ENCODE assay signal across 8 cellular contexts in the genomic region with DNA sequence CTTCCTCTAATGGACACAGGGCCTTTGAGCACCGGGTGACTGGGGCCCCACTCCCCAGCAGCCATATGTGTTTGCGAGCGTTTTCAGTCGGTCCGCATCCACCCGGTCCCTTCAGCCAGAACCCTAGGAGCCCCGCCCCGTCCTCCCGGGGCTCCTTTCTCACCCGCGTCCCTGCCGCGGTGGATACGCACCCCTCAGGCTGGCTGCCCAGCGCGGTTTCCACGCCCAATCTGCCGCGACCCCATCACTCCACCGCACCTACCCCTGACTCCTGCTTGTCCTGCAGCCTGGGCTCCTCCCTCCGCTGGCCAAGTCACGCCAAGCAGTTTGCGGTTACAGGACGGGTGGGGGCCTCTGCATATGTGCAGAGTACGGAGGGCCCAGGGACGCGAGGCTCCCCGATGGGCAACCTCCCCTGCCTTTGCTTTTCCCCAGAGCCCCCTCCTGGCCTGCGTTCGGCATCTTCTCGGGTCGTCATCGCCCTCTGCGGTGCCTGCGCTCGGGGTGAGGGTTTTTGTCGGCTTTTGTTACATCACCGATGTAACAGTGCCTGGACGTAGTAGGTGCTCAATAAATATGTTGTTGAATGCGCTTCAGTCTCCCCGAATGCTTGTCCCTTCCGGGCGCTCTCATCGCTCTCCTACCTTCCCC. TPM values are rescaled to one million over a fixed set of nuclear protein-coding genes. Genes with fewer than 3 reads are reported as not detected.
DNase-seq lines count a peak whose midpoint lies in the region; ATAC-seq, FAIRE-seq and TF ChIP-seq lines count a peak whose summit lies in the region.

No MANE protein-coding gene starts in this region.

- H3K4me1 Mint-ChIP-seq in activated T-cell treated with anti-CD3 and anti-CD28 coated beads, Interleukin-2, amount 50 U/mL, for 4 hours (ENCODE audit: low read depth) = peaks cover 67% of the 10 kb centered on the region
- H3K4me1 Mint-ChIP-seq in glutamatergic neuron (ENCODE audit: low read depth, unreplicated experiment) = peaks cover 55% of the 10 kb centered on the region

- H3K27me3 Mint-ChIP-seq in activated T-cell treated with anti-CD3 and anti-CD28 coated beads, Interleukin-2, amount 50 U/mL, for 4 hours (ENCODE audit: low read depth) = no peaks in the 10 kb centered on the region
- H3K27me3 Mint-ChIP-seq in glutamatergic neuron (ENCODE audit: unreplicated experiment) = peaks cover 13% of the 10 kb centered on the region

- ATAC-seq in HG03342 (IDR thresholded peaks at IDR 0.05; ENCODE audit: unreplicated experiment) = peak; percentile 3
- peak; percentile 7 to 11 for ATAC-seq in activated T-cell treated with anti-CD3 and anti-CD28 coated beads, Interleukin-2, amount 50 U/mL, for 4 hours
- no peak for ATAC-seq in psoas muscle

- peaks cover 51% of the 10 kb centered on the region for H3K4me1 ChIP-seq in psoas muscle

- peak overlapping the region; percentile 90 for H3K27ac Mint-ChIP-seq in glutamatergic neuron (ENCODE audit: unreplicated experiment)

- TF ChIP-seq CTCF in glutamatergic neuron (IDR thresholded peaks at IDR 0.05; ENCODE audit: partially characterized antibody, unreplicated experiment) (no peak), psoas muscle (IDR thresholded peaks at IDR 0.05) (no peak), GM10248 (IDR thresholded peaks at IDR 0.05; ENCODE audit: control extremely low read depth, extremely low read depth, low read depth, missing control alignments) (no peak)

- H3K36me3 ChIP-seq in psoas muscle (ENCODE audit: insufficient read depth in 1 of 2, low read depth in 1 of 2) = peaks cover 4 to 30% of the 10 kb centered on the region in 2 donors

- POLR2A ChIA-PET in GM10248 (lab: Yijun Ruan, JAX) = interaction anchor here (0.8 to 1.0 kb wide), 2 partner anchors 9 kb away, joined by 3 to 4 read pairs; partner anchors contain the start of gene RPL38

- intact Hi-C loops in psoas muscle (cut with DNase I) = loop anchor here (2.0 to 10.0 kb wide), 5 partner anchors 84 to 242 kb away; partner anchors contain the start of genes BTBD17 (in 2 of the 2), GPR142 (in 1 of the 2) and GPRC5C (in 1 of the 2)

- H3K27ac ChIP-seq in psoas muscle = peak overlapping the region; percentile 96

- H3K36me3 Mint-ChIP-seq in activated T-cell treated with anti-CD3 and anti-CD28 coated beads, Interleukin-2, amount 50 U/mL, for 4 hours (ENCODE audit: insufficient read depth) = peaks cover 24% of the 10 kb centered on the region
- no peaks in the 10 kb centered on the region for H3K36me3 Mint-ChIP-seq in glutamatergic neuron (ENCODE audit: unreplicated experiment)

- H3K9me3 Mint-ChIP-seq in activated T-cell treated with anti-CD3 and anti-CD28 coated beads, Interleukin-2, amount 50 U/mL, for 4 hours = no peaks in the 10 kb centered on the region
- peaks cover 21% of the 10 kb centered on the region for H3K9me3 Mint-ChIP-seq in glutamatergic neuron (ENCODE audit: unreplicated experiment)

- no peak for FAIRE-seq in HTR-8/SVneo (lab: Jason Lieb, UNC)

- CTCF ChIA-PET in GM10248 (lab: Yijun Ruan, JAX) = interaction anchor here (0.9 to 2.6 kb wide), 8 partner anchors 9 to 321 kb away, joined by 3 to 13 read pairs (median 4); partner anchors contain the start of gene RPL38

- DNase-seq in GM03348 (ENCODE audit: low spot score) = peak; percentile 51
- no peak for DNase-seq in activated T-cell treated with anti-CD3 and anti-CD28 coated beads, Interleukin-2, amount 50 U/mL, for 4 hours
- DNase-seq in glutamatergic neuron = no peak
- DNase-seq in psoas muscle = peak; percentile 37 to 68
- DNase-seq in HTR-8/SVneo (ENCODE audit: insufficient read length, low spot score) = no peak
- no peak for DNase-seq in NK-92 treated with Interleukin-12 subunit alpha and Interleukin-12 subunit beta, amount 100 ng/mL, for 24 hours (lab: John Stamatoyannopoulos, UW)
- no peak for DNase-seq in GM10248 (ENCODE audit: extremely low spot score)

- no peaks in the 10 kb centered on the region for H3K9me3 ChIP-seq in psoas muscle

- no peaks in the 10 kb centered on the region for H3K27me3 ChIP-seq in psoas muscle (ENCODE audit: insufficient read depth in 3 of 3, low read length in 2 of 3)

- H3K4me3 ChIP-seq in psoas muscle = peak overlapping the region; percentile 60

- WGBS in psoas muscle, 3 donors = 3 to 7% (median 6%) methylated on average over 40 to 44 of the region's 44 CpGs

- H3K4me3 Mint-ChIP-seq in activated T-cell treated with anti-CD3 and anti-CD28 coated beads, Interleukin-2, amount 50 U/mL, for 4 hours = peak overlapping the region; percentile 78
- peak overlapping the region; percentile 97 for H3K4me3 Mint-ChIP-seq in glutamatergic neuron (ENCODE audit: unreplicated experiment)

RNA-seq across cellular contexts. Expression of gene TTYH2, which starts 1.0 kb away (rescaled TPM):
- 1 to 10 TPM; 2.0 to 4.5 (median 3.5) TPM for total RNA-seq in activated T-cell treated with anti-CD3 and anti-CD28 coated beads, Interleukin-2, amount 50 U/mL, for 4 hours
- total RNA-seq in glutamatergic neuron (ENCODE audit: unreplicated experiment) (121 TPM), psoas muscle (10 to 100 TPM in 1 of 4 donors, 1 to 10 TPM in 3; 5.1 to 16.4 (median 7.7) TPM)
- polyA plus RNA-seq in psoas muscle = 1 to 10 TPM in 2 of 3 donors, under 1 TPM in 1; 0.89 to 5.1 (median 2.9) TPM

RNA-seq across cellular contexts. Expression of gene RPL38, which starts 8.9 kb away (rescaled TPM):
- total RNA-seq in activated T-cell treated with anti-CD3 and anti-CD28 coated beads, Interleukin-2, amount 50 U/mL, for 4 hours = 1,000 to 10,000 TPM; 1,282 to 1,442 (median 1,420) TPM
- total RNA-seq in glutamatergic neuron (ENCODE audit: unreplicated experiment) (600 TPM), psoas muscle (1,000 to 10,000 TPM; 1,032 to 1,360 (median 1,076) TPM)
- 1,000 to 10,000 TPM; 1,779 to 1,956 (median 1,791) TPM for polyA plus RNA-seq in psoas muscle

Comparison
In these comparisons a context has a peak if more than half of its experiments do, and no peak if none do; other contexts are left out.
1. DNase-seq: peak in GM03348 (single experiment) and psoas muscle (2 of 2); none in activated T-cell treated with anti-CD3 and anti-CD28 coated beads, Interleukin-2, amount 50 U/mL, for 4 hours (single experiment), glutamatergic neuron (single experiment), HTR-8/SVneo (single experiment), NK-92 treated with Interleukin-12 subunit alpha and Interleukin-12 subunit beta, amount 100 ng/mL, for 24 hours (single experiment) and GM10248 (single experiment).
2. ATAC-seq: peak in HG03342 (single experiment) and activated T-cell treated with anti-CD3 and anti-CD28 coated beads, Interleukin-2, amount 50 U/mL, for 4 hours (2 of 2); none in psoas muscle (0 of 4).